ENCODE assay signal across 20 cellular contexts in genomic region chr4:98527528-98527927, GRCh38.
"Had no signal": no experiment of that assay in that cellular context is flagged by ENCODE, and none has a peak within 500 bp of the region (broad histone marks: within the 10 kb centered on the region; RNA-seq: fewer than 3 reads in every experiment).

No MANE protein-coding gene starts in this region.

- FAIRE-seq: TTC549 had no signal

- H3K27me3 ChIP-seq: brain microvascular endothelial cell, ovary, tibial artery had no signal

- H3K36me3 ChIP-seq: brain microvascular endothelial cell, lower lobe of right lung, ovary, tibial artery had no signal

- ATAC-seq: activated CD8-positive, alpha-beta T cell treated with anti-CD3 and anti-CD28 coated beads, Interleukin-2, amount 10 ng/mL, durations not matched to agents 7 days and 5 days; activated naive CD4-positive, alpha-beta T cell treated with anti-CD3 and anti-CD28 coated beads, Interleukin-2, amount 50 U/mL, for 72 hours; lower lobe of right lung had no signal

- H3K4me3 ChIP-seq: lower lobe of right lung, ovary, tibial artery had no signal

- H3K27ac ChIP-seq: brain microvascular endothelial cell, lower lobe of right lung, tibial artery had no signal

- H3K4me1 ChIP-seq: lower lobe of right lung had no signal

- H3K9me3 ChIP-seq: lower lobe of right lung, ovary, tibial artery had no signal

- DNase-seq: activated B cell treated with CpG ODN at 0.5 μM for 24 hours; activated CD4-positive, alpha-beta T cell treated with anti-CD3 and anti-CD28 coated beads, Interleukin-2, amount 10 ng/mL, durations not matched to agents 24 days and 14 days; activated CD8-positive, alpha-beta memory T cell treated with anti-CD3 and anti-CD28 coated beads, Interleukin-2, amount 50 U/mL, for 4 hours; activated CD8-positive, alpha-beta T cell treated with anti-CD3 and anti-CD28 coated beads, Interleukin-2, amount 10 ng/mL, durations not matched to agents 7 days and 5 days; activated effector memory CD4-positive, alpha-beta T cell treated with anti-CD3 and anti-CD28 coated beads, Interleukin-2, amount 50 U/mL, for 16 hours; activated T-cell treated with anti-CD3 and anti-CD28 coated beads, Interleukin-2, amount 50 U/mL, for 48 hours; amygdala; brain microvascular endothelial cell; cerebellar nuclear complex; dermis blood vessel endothelial cell; endodermal cell; lower lobe of right lung; midbrain; ovary; stimulated activated CD4-positive, alpha-beta T cell treated with anti-CD3 and anti-CD28 coated beads, Interleukin-4, amount 100 ng/mL, for 24 hours; stimulated activated naive CD4-positive, alpha-beta T cell; SW 1271; tibial artery had no signal
